15 cellular contexts compared by ENCODE assay signal in the genomic region with DNA sequence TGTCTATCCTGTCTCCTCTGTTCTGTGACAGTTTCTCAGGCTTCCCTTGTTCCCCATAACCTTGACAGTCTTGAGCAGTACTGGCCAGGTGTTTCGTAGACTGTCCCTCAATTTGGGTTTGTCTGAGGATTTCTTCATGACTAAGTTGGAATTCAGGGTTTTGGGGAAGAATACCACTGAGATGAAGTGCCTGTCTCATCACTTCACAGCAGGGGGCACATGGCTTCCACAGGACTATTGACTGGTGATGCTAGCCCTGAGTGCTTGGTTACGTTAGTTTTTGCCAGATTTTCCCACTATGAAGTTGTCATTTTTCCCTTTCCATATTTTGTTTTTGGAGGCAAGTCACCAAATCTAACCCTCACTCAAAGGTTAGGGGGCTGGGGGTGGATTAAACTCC. TPM values are rescaled to one million over a fixed set of nuclear protein-coding genes. Genes with fewer than 3 reads are reported as not detected.
A peak's percentile ranks its signal among the peaks of the same experiment; 100 is the strongest.
DNase-seq lines count a peak whose midpoint lies in the region; ATAC-seq and TF ChIP-seq lines count a peak whose summit lies in the region.
"Had no signal": no experiment of that assay in that cellular context is flagged by ENCODE, and none has a peak within 500 bp of the region (broad histone marks: within the 10 kb centered on the region; RNA-seq: fewer than 3 reads in every experiment).

No MANE protein-coding gene starts in this region.

- H3K9me3 ChIP-seq in MG63: no peaks in the 10 kb centered on the region
- H3K9me3 ChIP-seq: A549 had no signal

- no peaks in the 10 kb centered on the region for H3K36me3 Mint-ChIP-seq in neural crest cell (ENCODE audit: low read depth)

- no peak overlapping the region for H3K4me3 Mint-ChIP-seq in neural crest cell
- H3K4me3 Mint-ChIP-seq: activated naive CD8-positive, alpha-beta T cell; stimulated activated naive B cell treated with anti-CD40 and anti-IgM and Interleukin-4, amounts not matched to agents 10 μg/mL and 1 μg/mL and 100 μg/mL, for 72 hours had no signal

- H3K4me3 ChIP-seq in MG63 (no peak overlapping the region), epithelial cell of esophagus (ENCODE audit: low read length) (no peak overlapping the region)
- H3K4me3 ChIP-seq: A549 had no signal

- no peak for ATAC-seq in HG03108 (IDR thresholded peaks at IDR 0.05; ENCODE audit: unreplicated experiment)
- ATAC-seq in HG02938 (IDR thresholded peaks at IDR 0.05; ENCODE audit: unreplicated experiment): no peak
- ATAC-seq: A549; stimulated activated naive B cell treated with anti-CD40 and anti-IgM and Interleukin-4, amounts not matched to agents 10 μg/mL and 1 μg/mL and 100 μg/mL, for 72 hours had no signal

- no peaks in the 10 kb centered on the region for H3K36me3 ChIP-seq in MG63

- no peak overlapping the region for H3K27ac Mint-ChIP-seq in neural crest cell (ENCODE audit: unreplicated experiment)
- H3K27ac Mint-ChIP-seq: activated naive CD8-positive, alpha-beta T cell; stimulated activated naive B cell treated with anti-CD40 and anti-IgM and Interleukin-4, amounts not matched to agents 10 μg/mL and 1 μg/mL and 100 μg/mL, for 72 hours had no signal

- H3K27me3 Mint-ChIP-seq in neural crest cell (ENCODE audit: low read depth): no peaks in the 10 kb centered on the region
- H3K27me3 Mint-ChIP-seq: activated naive CD8-positive, alpha-beta T cell; stimulated activated naive B cell treated with anti-CD40 and anti-IgM and Interleukin-4, amounts not matched to agents 10 μg/mL and 1 μg/mL and 100 μg/mL, for 72 hours had no signal

- peak; percentile 37 for TF ChIP-seq CTCF in epithelial cell of esophagus (IDR thresholded peaks at IDR 0.05; ENCODE audit: insufficient read depth, low read depth, low read length, missing control alignments)
- peak; percentile 15 for TF ChIP-seq CTCF in neural crest cell (conservative IDR thresholded peaks at IDR 0.05)

- DNase-seq in NCI-H2227 (lab: John Stamatoyannopoulos, UW; ENCODE audit: unreplicated experiment) (peak; percentile 18), NCI-H2227 treated with DMSO at 0.1 percent for 48 hours (lab: John Stamatoyannopoulos, UW) (no peak), MG63 (peak; percentile 26), epithelial cell of esophagus (ENCODE audit: low read depth) (no peak), neural crest cell (ENCODE audit: low read depth, low spot score) (no peak), activated T-cell treated with anti-CD3 and anti-CD28 coated beads for 4 hours (no peak)
- DNase-seq: effector CD4-positive, alpha-beta T cell; GDM1; NCI-H748 treated with DMSO at 0.1 percent for 48 hours; stimulated activated naive B cell treated with anti-CD40 and anti-IgM and Interleukin-4, amounts not matched to agents 10 μg/mL and 1 μg/mL and 100 μg/mL, for 72 hours had no signal

- no peaks in the 10 kb centered on the region for H3K9me3 Mint-ChIP-seq in neural crest cell

- peaks cover 6% of the 10 kb centered on the region for H3K4me1 Mint-ChIP-seq in neural crest cell
- H3K4me1 Mint-ChIP-seq: stimulated activated naive B cell treated with anti-CD40 and anti-IgM and Interleukin-4, amounts not matched to agents 10 μg/mL and 1 μg/mL and 100 μg/mL, for 72 hours had no signal

- H3K27me3 ChIP-seq in MG63: no peaks in the 10 kb centered on the region

RNA-seq across cellular contexts. Expression of gene CDCP2, which starts 45.7 kb away (rescaled TPM):
- total RNA-seq in MG63 (2014; rRNA removed; shearing (Covaris generic); ENCODE audit: low replicate concordance): not detected in 2 replicates
- total RNA-seq in neural crest cell: not detected in 2 replicates
- total RNA-seq: H4 had no signal

RNA-seq across cellular contexts. Expression of gene TCEANC2, which starts 53.7 kb away (rescaled TPM):
- 3.0 and 3.7 TPM in 2 replicates for total RNA-seq in MG63 (2014; rRNA removed; shearing (Covaris generic); ENCODE audit: low replicate concordance)
- total RNA-seq in neural crest cell: 8.5 and 8.7 TPM in 2 replicates

RNA-seq across cellular contexts. Expression of gene TMEM59, which starts 54.1 kb away (rescaled TPM):
- total RNA-seq in MG63 (2014; rRNA removed; shearing (Covaris generic); ENCODE audit: low replicate concordance): 198 and 209 TPM in 2 replicates
- total RNA-seq in neural crest cell: 103 and 105 TPM in 2 replicates

Comparison
In these comparisons a context has a peak if more than half of its experiments do, and no peak if none do; other contexts are left out.
1. DNase-seq: peak in NCI-H2227 (single experiment) and MG63 (single experiment); none in NCI-H2227 treated with DMSO at 0.1 percent for 48 hours (single experiment), epithelial cell of esophagus (single experiment), neural crest cell (single experiment) and activated T-cell treated with anti-CD3 and anti-CD28 coated beads for 4 hours (single experiment).